In the genomic region with DNA sequence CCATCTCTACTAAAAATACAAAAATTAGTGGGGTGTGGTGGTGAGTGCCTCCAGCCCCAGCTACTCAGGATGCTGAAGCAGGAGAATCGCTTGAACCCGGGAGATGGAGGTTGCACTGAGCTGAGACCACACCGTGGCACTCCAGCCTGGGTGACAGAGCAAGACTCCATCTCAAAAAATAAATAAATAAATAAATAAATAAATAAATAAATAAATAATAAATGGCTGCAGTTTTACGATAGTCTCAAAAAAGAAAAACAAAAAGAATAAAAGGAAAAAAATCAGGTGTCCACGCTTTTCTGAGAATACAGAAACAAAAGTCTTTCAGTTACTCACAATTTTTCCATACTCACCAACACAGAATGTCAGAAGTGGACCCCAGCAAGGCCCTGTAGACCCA, we compare ENCODE assay signal across 7 cellular contexts.
DNase-seq lines count a peak whose midpoint lies in the region; ATAC-seq, FAIRE-seq and TF ChIP-seq lines count a peak whose summit lies in the region.
"Not testable (repeated sequence)": the region's sequence is repeated elsewhere in the genome, so short reads cannot be mapped to it uniquely, and the experiment has no call there.

No MANE protein-coding gene starts in this region.

- not testable (repeated sequence) for H2BK12ac ChIP-seq in mesenchymal stem cell (ENCODE audit: low read length in 2 of 2)

- not testable (repeated sequence) for H4K20me1 ChIP-seq in mammary epithelial cell (ENCODE audit: insufficient read depth, low read length)

- not testable (repeated sequence) for H4K91ac ChIP-seq in mesenchymal stem cell (ENCODE audit: low read length)

- not testable (repeated sequence) for H3K27me3 ChIP-seq in adipocyte (replicated peaks; ENCODE audit: control insufficient read depth, insufficient read depth, low read length); mammary epithelial cell (ENCODE audit: insufficient read depth, low read length); mesenchymal stem cell (ENCODE audit: control insufficient read depth in 1 of 2, insufficient read depth in 1 of 2, low read length in 2 of 2)

- not testable (repeated sequence) for H3K4me3 ChIP-seq in A549; HEK293 (ENCODE audit: low read depth, low read length); mammary epithelial cell (replicated peaks in 1 of 3; ENCODE audit: insufficient read depth in 1 of 3, low read depth in 2 of 3, low read length in 3 of 3)
- H3K4me3 ChIP-seq in adipocyte (ENCODE audit: low read length) (peak overlapping the region; percentile 48), mesenchymal stem cell (ENCODE audit: insufficient read depth in 1 of 2, low read depth in 1 of 2, low read length in 2 of 2) (peak overlapping the region in 1 of 2 experiments; percentile 57)

- H3K23ac ChIP-seq in mesenchymal stem cell (ENCODE audit: low read length in 2 of 2), result not testable (repeated sequence)

- H3K36me3 ChIP-seq in HEK293 (ENCODE audit: control insufficient read depth in 2 of 2, insufficient read depth in 1 of 2, low read length in 2 of 2); adipocyte (ENCODE audit: control insufficient read depth, insufficient read depth, low read length, severe bottlenecking); mammary epithelial cell (ENCODE audit: insufficient read depth, low read length); mesenchymal stem cell (ENCODE audit: control insufficient read depth in 1 of 2, insufficient read depth in 2 of 2, low read depth in 1 of 2, low read length in 2 of 2): not testable (repeated sequence)

- TF ChIP-seq POLR2A in A549 (IDR thresholded peaks at IDR 0.05; ENCODE audit: low read length), result not testable (repeated sequence)

- FAIRE-seq in A549 (lab: Jason Lieb, UNC), result not testable (repeated sequence)

- 76% methylated on average over 5 of the region's 5 CpGs for WGBS in A549 (ENCODE audit: missing lambda C conversion rate)
- 95% methylated on average over 5 of the region's 5 CpGs for WGBS in mammary epithelial cell (ENCODE audit: low coverage, missing lambda C conversion rate)
- WGBS in mesenchymal stem cell, result 98% methylated on average over 2 of the region's 5 CpGs

- not testable (repeated sequence) for H3K4ac ChIP-seq in mesenchymal stem cell (ENCODE audit: low read depth in 1 of 2, low read length in 2 of 2)

- not testable (repeated sequence) for H2AK5ac ChIP-seq in mesenchymal stem cell (ENCODE audit: low read length, severe bottlenecking)

- not testable (repeated sequence) for TF ChIP-seq CTCF in A549 (IDR thresholded peaks at IDR 0.05); HEK293 (tag by site-specific recombination; IDR thresholded peaks at IDR 0.05); RWPE1 (conservative IDR thresholded peaks at IDR 0.05; ENCODE audit: low read depth); mammary epithelial cell (conservative IDR thresholded peaks at IDR 0.05 in 1 of 2, IDR thresholded peaks at IDR 0.05 in 1 of 2; ENCODE audit: extremely low read depth in 1 of 2, insufficient read depth in 1 of 2, low read depth in 1 of 2, low read length in 2 of 2)

- TSS peak; percentile 42 for BruUV-seq in mammary epithelial cell (replicated peaks; lab: Mats Ljungman, UMichigan)

- H2BK5ac ChIP-seq in mesenchymal stem cell (ENCODE audit: low read depth, low read length, poor library complexity, severe bottlenecking), result not testable (repeated sequence)

- H3K27ac ChIP-seq in A549; HEK293 (ENCODE audit: extremely low read depth, low read depth, low read length); mammary epithelial cell (ENCODE audit: insufficient read depth, low read depth, low read length); mesenchymal stem cell (ENCODE audit: low read length, poor library complexity, severe bottlenecking): not testable (repeated sequence)
- peak overlapping the region; percentile 64 for H3K27ac ChIP-seq in RWPE1
- peak overlapping the region; percentile 48 for H3K27ac ChIP-seq in epithelial cell of prostate

- TF ChIP-seq EP300 in A549 (IDR thresholded peaks at IDR 0.05), result not testable (repeated sequence)

- ATAC-seq in A549, result not testable (repeated sequence)

- H4K8ac ChIP-seq in mesenchymal stem cell (ENCODE audit: low read length), result not testable (repeated sequence)

- not testable (repeated sequence) for H3K4me2 ChIP-seq in A549; mammary epithelial cell (ENCODE audit: insufficient read depth, low read depth, low read length); mesenchymal stem cell (ENCODE audit: low read length, poor library complexity, severe bottlenecking)

- in situ Hi-C loops in mammary epithelial cell (cut with MboI; ENCODE audit: low sequenced_read_pairs in 2 of 2), result not testable (repeated sequence)

- dilution Hi-C loops in mammary epithelial cell (cut with HindIII; ENCODE audit: low sequenced_read_pairs), result not testable (repeated sequence)

- not testable (repeated sequence) for H3K9ac ChIP-seq in adipocyte (ENCODE audit: low read length); mammary epithelial cell (ENCODE audit: insufficient read depth, low read length)
- peak overlapping the region; percentile 62 for H3K9ac ChIP-seq in mesenchymal stem cell (ENCODE audit: low read length)

- not testable (repeated sequence) for H2BK15ac ChIP-seq in mesenchymal stem cell (ENCODE audit: low read depth, poor library complexity, severe bottlenecking)

- H3K79me1 ChIP-seq in mesenchymal stem cell (replicated peaks; ENCODE audit: low read length, poor library complexity, severe bottlenecking), result not testable (repeated sequence)

- not testable (repeated sequence) for H3K14ac ChIP-seq in mesenchymal stem cell (ENCODE audit: low read length in 2 of 2)

- not testable (repeated sequence) for H2AFZ ChIP-seq in mammary epithelial cell (ENCODE audit: low read depth, low read length); mesenchymal stem cell (ENCODE audit: low read depth, low read length)

- POLR2A ChIA-PET in A549 (lab: Yijun Ruan, JAX); HEK293 (lab: Yijun Ruan, JAX); RWPE1 (lab: Yijun Ruan, JAX; ENCODE audit: low non-redundant PET): not testable (repeated sequence)

- DNase-seq in A549 (ENCODE audit: low read depth in 1 of 2, low spot score in 1 of 2); RWPE1 (ENCODE audit: low spot score); adipocyte (ENCODE audit: low read depth); mammary epithelial cell; epithelial cell of prostate (ENCODE audit: low read depth, low spot score); mesenchymal stem cell: not testable (repeated sequence)

- not testable (repeated sequence) for TF ChIP-seq RAD21 in A549 (conservative IDR thresholded peaks at IDR 0.05 in 1 of 2, IDR thresholded peaks at IDR 0.05 in 1 of 2)

- intact Hi-C loops in mammary epithelial cell (cut with micrococcal nuclease), result loop anchor here (1.0 to 2.0 kb wide), 3 partner anchors 36 to 162 kb away; partner anchors contain the start of gene CYP1B1

- CTCF ChIA-PET in A549 (lab: Yijun Ruan, JAX), result interaction anchor here (2.6 kb wide), 1 partner anchor 11 kb away, joined by 6 read pairs; no protein-coding TSS in a partner anchor
- CTCF ChIA-PET in HEK293 (lab: Yijun Ruan, JAX); RWPE1 (lab: Yijun Ruan, JAX); mammary epithelial cell (lab: Charles Lee; ENCODE audit: low non-redundant PET): not testable (repeated sequence)

- H2BK120ac ChIP-seq in mesenchymal stem cell (ENCODE audit: low read depth, low read length), result not testable (repeated sequence)

- not testable (repeated sequence) for H3K79me2 ChIP-seq in mammary epithelial cell (ENCODE audit: insufficient read depth, low read length)

- not testable (repeated sequence) for H3K9me3 ChIP-seq in A549; HEK293 (ENCODE audit: control insufficient read depth, insufficient read depth, low read depth, low read length); adipocyte (ENCODE audit: control insufficient read depth, low read length); mammary epithelial cell (replicated peaks; ENCODE audit: insufficient read depth, low read length); mesenchymal stem cell (ENCODE audit: control insufficient read depth, low read length)

- not testable (repeated sequence) for H3K18ac ChIP-seq in mesenchymal stem cell (ENCODE audit: low read depth in 1 of 2, low read length in 2 of 2)

- H3K4me1 ChIP-seq in A549; HEK293 (ENCODE audit: control insufficient read depth, insufficient read depth, low read length); mammary epithelial cell (ENCODE audit: insufficient read depth, low read length); mesenchymal stem cell (ENCODE audit: control insufficient read depth, insufficient read depth, low read depth, low read length): not testable (repeated sequence)
- H3K4me1 ChIP-seq in adipocyte (ENCODE audit: control insufficient read depth, insufficient read depth, low read length), result peaks cover 24% of the 10 kb centered on the region

TF ChIP-seq in A549, 52 proteins besides CTCF, POLR2A, EP300 and RAD21:
- peak; percentile 94 for TF ChIP-seq ZC3H11A (IDR thresholded peaks at IDR 0.05)

TF ChIP-seq in HEK293, 187 proteins besides CTCF, POLR2A, EP300 and RAD21 (continues in another document):
- TF ChIP-seq ZNF664 (tag by site-specific recombination; IDR thresholded peaks at IDR 0.05), result peak; percentile 41; the same call in 1 of the 2 replicates
- 0 out of 2 replicates have a peak, but pooled peaks have one; percentile 23 for TF ChIP-seq AEBP2 (tag by site-specific recombination; IDR thresholded peaks at IDR 0.05; ENCODE audit: borderline replicate concordance)
- peak; percentile 77 for TF ChIP-seq ZNF426 (tag by site-specific recombination; IDR thresholded peaks at IDR 0.05)
